8 cellular contexts compared by ENCODE assay signal in genomic region chr4:11787-12445, GRCh38. TPM values are rescaled to one million over a fixed set of nuclear protein-coding genes. Genes with fewer than 3 reads are reported as not detected.
DNase-seq lines count a peak whose midpoint lies in the region; ATAC-seq and TF ChIP-seq lines count a peak whose summit lies in the region.
"Not testable (repeated sequence)": the region's sequence is repeated elsewhere in the genome, so short reads cannot be mapped to it uniquely, and the experiment has no call there.

No MANE protein-coding gene starts in this region.

- H3K36me3 ChIP-seq in colonic mucosa, result not testable (repeated sequence)

- not testable (repeated sequence) for H3K27me3 ChIP-seq in colonic mucosa

- not testable (repeated sequence) for H3K4me1 Mint-ChIP-seq in Calu3 (ENCODE audit: low read depth, unreplicated experiment); activated CD8-positive, alpha-beta memory T cell treated with anti-CD3 and anti-CD28 coated beads, Interleukin-2, amount 10 ng/mL, durations not matched to agents 7 days and 5 days

- H3K4me3 Mint-ChIP-seq in Calu3 (ENCODE audit: low read depth, unreplicated experiment); activated CD8-positive, alpha-beta memory T cell treated with anti-CD3 and anti-CD28 coated beads, Interleukin-2, amount 10 ng/mL, durations not matched to agents 7 days and 5 days: not testable (repeated sequence)

- H3K9ac ChIP-seq in colonic mucosa (ENCODE audit: low read depth in 2 of 2, low read length in 2 of 2), result not testable (repeated sequence)

- H3K4me1 ChIP-seq in colonic mucosa, result not testable (repeated sequence)

- not testable (repeated sequence) for H3K4me3 ChIP-seq in NB4 (ENCODE audit: low read depth, low read length); colonic mucosa

- peak; percentile 70 for ATAC-seq in GM19397 (IDR thresholded peaks at IDR 0.05; ENCODE audit: unreplicated experiment)
- ATAC-seq in HG02970 (IDR thresholded peaks at IDR 0.05; ENCODE audit: low FRiP score, unreplicated experiment), result peak; percentile 66
- ATAC-seq in activated CD8-positive, alpha-beta memory T cell treated with anti-CD3 and anti-CD28 coated beads, Interleukin-2, amount 10 ng/mL, durations not matched to agents 7 days and 5 days, result peak; percentile 63
- peak; percentile 48 for ATAC-seq in left lobe of liver

- intact Hi-C loops in Calu3 (cut with micrococcal nuclease; ENCODE audit: unreplicated experiment); colonic mucosa (cut with DNase I): not testable (repeated sequence)

- DNase-seq in Calu3 (peak; percentile 21), NB4 (ENCODE audit: low read depth) (peak; percentile 49), left lobe of liver (ENCODE audit: low spot score) (peak; percentile 43)
- DNase-seq in activated CD8-positive, alpha-beta memory T cell treated with anti-CD3 and anti-CD28 coated beads, Interleukin-2, amount 10 ng/mL, durations not matched to agents 7 days and 5 days, result peak; percentile 45
- DNase-seq in colonic mucosa, result not testable (repeated sequence)
- peak; percentile 46 for DNase-seq in stimulated activated CD4-positive, alpha-beta T cell treated with anti-CD3 and anti-CD28 coated beads, Interleukin-15, amount 100 ng/mL, for 24 hours

- not testable (repeated sequence) for H3K36me3 Mint-ChIP-seq in Calu3 (ENCODE audit: insufficient read depth, unreplicated experiment); activated CD8-positive, alpha-beta memory T cell treated with anti-CD3 and anti-CD28 coated beads, Interleukin-2, amount 10 ng/mL, durations not matched to agents 7 days and 5 days

- H3K27me3 Mint-ChIP-seq in Calu3 (ENCODE audit: unreplicated experiment); activated CD8-positive, alpha-beta memory T cell treated with anti-CD3 and anti-CD28 coated beads, Interleukin-2, amount 10 ng/mL, durations not matched to agents 7 days and 5 days: not testable (repeated sequence)

- TF ChIP-seq CTCF in Calu3 (IDR thresholded peaks at IDR 0.05; ENCODE audit: unreplicated experiment), result not testable (repeated sequence)
- TF ChIP-seq CTCF in NB4 (IDR thresholded peaks at IDR 0.05; ENCODE audit: low read depth, low read length) (peak; percentile 26), colonic mucosa (IDR thresholded peaks at IDR 0.05) (peak; percentile 15)

- not testable (repeated sequence) for H3K27ac ChIP-seq in colonic mucosa

- CTCF ChIA-PET in Calu3 (lab: Charles Lee); activated CD8-positive, alpha-beta memory T cell treated with anti-CD3 and anti-CD28 coated beads, Interleukin-2, amount 10 ng/mL, durations not matched to agents 7 days and 5 days (lab: Charles Lee): not testable (repeated sequence)

- not testable (repeated sequence) for BruUV-seq in Calu3 (replicated peaks; lab: Mats Ljungman, UMichigan)

- not testable (repeated sequence) for H3K27ac Mint-ChIP-seq in Calu3 (ENCODE audit: unreplicated experiment); activated CD8-positive, alpha-beta memory T cell treated with anti-CD3 and anti-CD28 coated beads, Interleukin-2, amount 10 ng/mL, durations not matched to agents 7 days and 5 days

- TF ChIP-seq POLR2A in NB4 (IDR thresholded peaks at IDR 0.05; ENCODE audit: extremely low read depth, insufficient read length), result not testable (repeated sequence)

- not testable (repeated sequence) for H3K9me3 Mint-ChIP-seq in Calu3 (ENCODE audit: low read depth, unreplicated experiment); activated CD8-positive, alpha-beta memory T cell treated with anti-CD3 and anti-CD28 coated beads, Interleukin-2, amount 10 ng/mL, durations not matched to agents 7 days and 5 days (ENCODE audit: low read depth)

- H3K9me3 ChIP-seq in colonic mucosa, result not testable (repeated sequence)

RNA-seq across cellular contexts. Expression of gene ZNF595, which starts 41.2 kb away (rescaled TPM):
- 9.5 and 12.5 TPM in 2 replicates for total RNA-seq in Calu3 (2022)
- total RNA-seq in activated CD8-positive, alpha-beta memory T cell treated with anti-CD3 and anti-CD28 coated beads, Interleukin-2, amount 10 ng/mL, durations not matched to agents 7 days and 5 days, result 10 to 100 TPM in 1 of 2 experiments, 1 to 10 TPM in 1; 8.5 to 10.6 TPM
- 10 to 100 TPM; 12.4 to 13.1 TPM for total RNA-seq in colonic mucosa
- 5.4 TPM for total RNA-seq in left lobe of liver
